ENCODE assay signal across 8 cellular contexts in the genomic region with DNA sequence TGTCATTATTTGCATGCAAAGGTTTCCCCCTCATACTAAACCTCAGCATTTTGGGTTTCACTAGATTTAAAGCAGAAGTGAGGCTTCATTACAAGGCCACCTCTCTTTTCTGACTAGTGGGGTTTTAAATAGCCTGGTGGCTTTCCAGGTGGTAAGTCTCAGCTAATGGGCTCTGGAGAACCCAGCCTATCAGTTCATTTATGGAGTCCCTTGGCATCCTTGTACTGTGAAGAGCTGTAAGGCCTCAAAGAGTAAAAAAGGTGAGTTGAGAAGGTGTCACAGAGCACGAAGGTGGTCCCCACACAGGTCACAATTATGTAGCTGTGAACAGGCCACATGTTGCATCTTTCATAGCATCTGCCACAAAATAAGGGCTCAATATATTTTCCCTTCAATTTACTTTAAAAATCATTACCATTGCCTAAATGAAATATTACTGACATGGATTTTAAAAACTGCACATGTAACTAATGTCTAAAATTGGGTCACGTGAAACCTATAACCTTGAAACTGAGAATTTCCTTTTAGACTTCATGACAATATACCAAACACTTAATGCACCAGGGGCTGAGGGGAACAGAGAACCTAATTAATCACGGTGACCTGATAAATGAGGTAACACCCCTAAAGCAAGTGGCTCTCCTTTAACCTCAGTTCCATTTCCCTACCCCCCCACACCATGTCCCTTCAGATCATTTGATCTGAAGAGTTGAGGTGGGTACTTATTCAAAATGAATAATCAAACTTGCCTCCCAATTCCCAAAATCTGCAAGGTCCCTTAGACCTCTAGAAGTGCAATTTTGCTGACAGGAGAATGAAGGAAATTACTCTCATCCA. TPM values are rescaled to one million over a fixed set of nuclear protein-coding genes. Genes with fewer than 3 reads are reported as not detected.
A peak's percentile ranks its signal among the peaks of the same experiment; 100 is the strongest.
DNase-seq lines count a peak whose midpoint lies in the region; ATAC-seq, FAIRE-seq and TF ChIP-seq lines count a peak whose summit lies in the region.

No MANE protein-coding gene starts in this region.

- H3K4me1 ChIP-seq in ACC112 (ENCODE audit: control insufficient read depth, insufficient read depth, low read length, unreplicated experiment) (peaks cover 16% of the 10 kb centered on the region), HepG2 (ENCODE audit: insufficient read depth, low read length) (peaks cover 45% of the 10 kb centered on the region)

- H3K9ac ChIP-seq in HepG2 (ENCODE audit: insufficient read depth, low read depth, low read length): peak overlapping the region; percentile 88

- no peaks in the 10 kb centered on the region for H3K9me3 ChIP-seq in HepG2 (ENCODE audit: low read length)

- no peak for TF ChIP-seq EP300 in HepG2 (IDR thresholded peaks at IDR 0.05; ENCODE audit: low read depth in 2 of 2, low read length in 2 of 2)
- no peak for TF ChIP-seq EP300 in HepG2 (CRISPR knock-in tag; IDR thresholded peaks at IDR 0.05; ENCODE audit: borderline replicate concordance)

- CTCF ChIA-PET in HepG2 (lab: Yijun Ruan, JAX; ENCODE audit: low intra/inter-chr PET ratio, low total read pairs): no interaction called here

- no peak for FAIRE-seq in HepG2 (lab: Jason Lieb, UNC)

- WGBS in HepG2 (ENCODE audit: low lambda C conversion rate): 27% methylated on average over 3 of the region's 3 CpGs

- no peak for TF ChIP-seq POLR2A in HepG2 (IDR thresholded peaks at IDR 0.05; ENCODE audit: insufficient read depth in 1 of 2, low read depth in 2 of 2, low read length in 2 of 2)

- H4K20me1 ChIP-seq in HepG2 (ENCODE audit: insufficient read depth, low read length): no peaks in the 10 kb centered on the region

- ATAC-seq in GM18868 (IDR thresholded peaks at IDR 0.05; ENCODE audit: unreplicated experiment): peak; percentile 59
- peak; percentile 52 for ATAC-seq in HG03039 (IDR thresholded peaks at IDR 0.05; ENCODE audit: unreplicated experiment)
- no peak for ATAC-seq in HepG2

- H2AFZ ChIP-seq in ACC112 (ENCODE audit: low read length, unreplicated experiment): no peak overlapping the region
- H2AFZ ChIP-seq in HepG2 (ENCODE audit: low read length): no peak overlapping the region

- no peak for DNase-seq in HepG2 (ENCODE audit: low spot score)
- no peak for DNase-seq in NCI-H1436 (lab: John Stamatoyannopoulos, UW)
- no peak for DNase-seq in anterior cingulate cortex (lab: John Stamatoyannopoulos, UW)
- no peak for DNase-seq in AG08395 (ENCODE audit: low spot score)

- no peak for TF ChIP-seq RAD21 in HepG2 (CRISPR knock-in tag; IDR thresholded peaks at IDR 0.05)

- no peak overlapping the region for H3K27ac ChIP-seq in ACC112 (ENCODE audit: low read depth, low read length)
- H3K27ac ChIP-seq in HepG2 (ENCODE audit: extremely low read length, insufficient read depth, low read length): no peak overlapping the region

- H3K36me3 ChIP-seq in ACC112 (ENCODE audit: insufficient read depth, low read length) (peaks cover 13% of the 10 kb centered on the region), HepG2 (replicated peaks in 1 of 2; ENCODE audit: control insufficient read depth in 1 of 2, insufficient read depth in 2 of 2, low read length in 2 of 2) (peaks cover 2 to 9% of the 10 kb centered on the region in 2 experiments; a peak in 1 of 5 replicates)

- in situ Hi-C loops in HepG2 (cut with HindIII; ENCODE audit: extremely low pct_ligation_motif_present, low pct_unique_long_range_greater_than_20kb): loop anchor here (25.0 kb wide), 1 partner anchor 120 kb away; a partner anchor contains a TSS

- POLR2A ChIA-PET in HepG2 (lab: Yijun Ruan, JAX): no interaction called here

- peak overlapping the region; percentile 76 for H3K4me2 ChIP-seq in HepG2 (ENCODE audit: low read depth, low read length)

- TF ChIP-seq CTCF in WI38 (IDR thresholded peaks at IDR 0.05; ENCODE audit: low read depth, low read length) (no peak), HepG2 (CRISPR knock-in tag; IDR thresholded peaks at IDR 0.05) (no peak)

- BruUV-seq in HepG2 (replicated peaks; lab: Mats Ljungman, UMichigan): TSS peak; percentile 56

- H3K4me3 ChIP-seq in ACC112 (ENCODE audit: low read depth, low read length) (peak overlapping the region; percentile 90), WI38 (ENCODE audit: low read depth, low read length) (peak overlapping the region; percentile 88), HepG2 (replicated peaks in 1 of 3; ENCODE audit: insufficient read depth in 1 of 3, low read depth in 2 of 3, low read length in 3 of 3) (peak overlapping the region; percentile 91 to 99 (median 93))

- H3K79me2 ChIP-seq in ACC112 (ENCODE audit: control insufficient read depth, insufficient read depth, low read length, unreplicated experiment) (peaks cover 25% of the 10 kb centered on the region), HepG2 (ENCODE audit: insufficient read depth, low read length) (peaks cover 35% of the 10 kb centered on the region)

- intact Hi-C loops in HepG2 (cut with micrococcal nuclease; ENCODE audit: unreplicated experiment): loop anchor here (5.0 kb wide), 1 partner anchor 135 kb away; no protein-coding TSS in a partner anchor

- no peaks in the 10 kb centered on the region for H3K27me3 ChIP-seq in ACC112 (ENCODE audit: insufficient read depth, low read length)
- H3K27me3 ChIP-seq in HepG2 (ENCODE audit: control insufficient read depth in 1 of 2, insufficient read depth in 2 of 2, low read length in 2 of 2): no peaks in the 10 kb centered on the region

TF ChIP-seq in HepG2, 621 proteins besides CTCF, POLR2A, EP300 and RAD21 (continues in another document):
- TF ChIP-seq ZNF331 (CRISPR knock-in tag; IDR thresholded peaks at IDR 0.05): no peak
- TF ChIP-seq, protein P1, sequence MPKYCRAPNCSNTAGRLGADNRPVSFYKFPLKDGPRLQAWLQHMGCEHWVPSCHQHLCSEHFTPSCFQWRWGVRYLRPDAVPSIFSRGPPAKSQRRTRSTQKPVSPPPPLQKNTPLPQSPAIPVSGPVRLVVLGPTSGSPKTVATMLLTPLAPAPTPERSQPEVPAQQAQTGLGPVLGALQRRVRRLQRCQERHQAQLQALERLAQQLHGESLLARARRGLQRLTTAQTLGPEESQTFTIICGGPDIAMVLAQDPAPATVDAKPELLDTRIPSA (CRISPR knock-in tag; IDR thresholded peaks at IDR 0.05; ENCODE audit: borderline replicate concordance): no peak
- TF ChIP-seq ZNF878 (CRISPR knock-in tag; IDR thresholded peaks at IDR 0.05): no peak
- no peak for TF ChIP-seq MAF1 (CRISPR knock-in tag; IDR thresholded peaks at IDR 0.05; ENCODE audit: borderline replicate concordance)
- TF ChIP-seq AHR (CRISPR knock-in tag; IDR thresholded peaks at IDR 0.05): no peak
- no peak for TF ChIP-seq RBAK (CRISPR knock-in tag; IDR thresholded peaks at IDR 0.05)
- TF ChIP-seq ZNF839 (CRISPR knock-in tag; IDR thresholded peaks at IDR 0.05; ENCODE audit: borderline replicate concordance): no peak

RNA-seq across cellular contexts. Expression of a gene that starts 1.3 kb away (rescaled TPM):
- total RNA-seq in HepG2 (2016; rRNA removed; fragmentation: Illumina TruSeq; extraction: Trizol): 44.5 and 53.6 TPM in 2 replicates
- 20.6 and 24.6 TPM in 2 replicates for total RNA-seq in HepG2 (2016; cell fraction: cytosol; rRNA removed; fragmentation: Illumina TruSeq; extraction: Trizol; ENCODE audit: low read depth)
- 47.2 and 53.9 TPM in 2 replicates for total RNA-seq in HepG2 (2016; cell fraction: insoluble cytoplasmic fraction; rRNA removed; fragmentation: Illumina TruSeq; extraction: Trizol)
- 40.5 and 44.5 TPM in 2 replicates for total RNA-seq in HepG2 (2016; cell fraction: membrane; rRNA removed; fragmentation: Illumina TruSeq; extraction: Trizol)
- total RNA-seq in HepG2 (2016; cell fraction: nucleus; rRNA removed; fragmentation: Illumina TruSeq; extraction: Trizol): 45.5 and 51.6 TPM in 2 replicates
- polyA plus RNA-seq in HepG2 (2011; rRNA removed): 26.7 and 28.2 TPM in 2 replicates
- polyA plus RNA-seq in HepG2 (2011; cell fraction: cytosol; rRNA removed): 9.0 and 15.4 TPM in 2 replicates
- 21.8 and 30.1 TPM in 2 replicates for polyA plus RNA-seq in HepG2 (2011; cell fraction: nucleus; rRNA removed)
- 33.7 and 70.3 TPM in 2 replicates for polyA plus RNA-seq in HepG2 (2012)
- 16.6 and 17.0 TPM in 2 replicates for polyA plus RNA-seq in HepG2 (2016; cell fraction: cytosol; fragmentation: Illumina TruSeq; extraction: Trizol; ENCODE audit: low read depth)
- 45.3 and 49.0 TPM in 2 replicates for polyA plus RNA-seq in HepG2 (2016; cell fraction: insoluble cytoplasmic fraction; fragmentation: Illumina TruSeq; extraction: Trizol; ENCODE audit: low read depth)
- 26.4 and 27.3 TPM in 2 replicates for polyA plus RNA-seq in HepG2 (2016; cell fraction: membrane; fragmentation: Illumina TruSeq; extraction: Trizol; ENCODE audit: low read depth)
- polyA plus RNA-seq in HepG2 (2016; cell fraction: nucleus; fragmentation: Illumina TruSeq; extraction: Trizol; ENCODE audit: insufficient read depth, low read depth): 56.3 and 58.4 TPM in 2 replicates
- polyA minus RNA-seq in HepG2 (2011; rRNA and poly(A)+ RNA removed; ENCODE audit: low replicate concordance): 10.2 and 14.1 TPM in 2 replicates
- polyA minus RNA-seq in HepG2 (2011; cell fraction: cytosol; rRNA and poly(A)+ RNA removed): 21.5 and 25.2 TPM in 2 replicates
- polyA minus RNA-seq in HepG2 (2011; cell fraction: nucleus; rRNA and poly(A)+ RNA removed): 83.3 and 108 TPM in 2 replicates

RNA-seq across cellular contexts. Expression of a gene that starts 7.9 kb away (rescaled TPM):
- 14.1 and 18.2 TPM in 2 replicates for total RNA-seq in HepG2 (2016; rRNA removed; fragmentation: Illumina TruSeq; extraction: Trizol)
- total RNA-seq in HepG2 (2016; cell fraction: cytosol; rRNA removed; fragmentation: Illumina TruSeq; extraction: Trizol; ENCODE audit: low read depth): 4.5 and 6.4 TPM in 2 replicates
- 12.5 and 18.8 TPM in 2 replicates for total RNA-seq in HepG2 (2016; cell fraction: insoluble cytoplasmic fraction; rRNA removed; fragmentation: Illumina TruSeq; extraction: Trizol)
- 9.4 and 9.5 TPM in 2 replicates for total RNA-seq in HepG2 (2016; cell fraction: membrane; rRNA removed; fragmentation: Illumina TruSeq; extraction: Trizol)
- total RNA-seq in HepG2 (2016; cell fraction: nucleus; rRNA removed; fragmentation: Illumina TruSeq; extraction: Trizol): 13.9 and 15.9 TPM in 2 replicates
- 28.8 and 34.4 TPM in 2 replicates for polyA plus RNA-seq in HepG2 (2011; rRNA removed)
- 17.2 and 22.8 TPM in 2 replicates for polyA plus RNA-seq in HepG2 (2011; cell fraction: cytosol; rRNA removed)
- 27.7 and 44.1 TPM in 2 replicates for polyA plus RNA-seq in HepG2 (2011; cell fraction: nucleus; rRNA removed)
- 14.1 and 19.7 TPM in 2 replicates for polyA plus RNA-seq in HepG2 (2012)
- 4.3 and 4.9 TPM in 2 replicates for polyA plus RNA-seq in HepG2 (2016; cell fraction: cytosol; fragmentation: Illumina TruSeq; extraction: Trizol; ENCODE audit: low read depth)
- 10.8 and 11.6 TPM in 2 replicates for polyA plus RNA-seq in HepG2 (2016; cell fraction: insoluble cytoplasmic fraction; fragmentation: Illumina TruSeq; extraction: Trizol; ENCODE audit: low read depth)
- polyA plus RNA-seq in HepG2 (2016; cell fraction: membrane; fragmentation: Illumina TruSeq; extraction: Trizol; ENCODE audit: low read depth): 4.9 and 5.1 TPM in 2 replicates
- polyA plus RNA-seq in HepG2 (2016; cell fraction: nucleus; fragmentation: Illumina TruSeq; extraction: Trizol; ENCODE audit: insufficient read depth, low read depth): 18.1 and 22.4 TPM in 2 replicates
- 9.8 and 14.4 TPM in 2 replicates for polyA minus RNA-seq in HepG2 (2011; rRNA and poly(A)+ RNA removed; ENCODE audit: low replicate concordance)
- polyA minus RNA-seq in HepG2 (2011; cell fraction: cytosol; rRNA and poly(A)+ RNA removed): 5.9 and 7.8 TPM in 2 replicates
- 8.8 and 12.8 TPM in 2 replicates for polyA minus RNA-seq in HepG2 (2011; cell fraction: nucleus; rRNA and poly(A)+ RNA removed)
